13 cellular contexts compared by ENCODE assay signal in genomic region chr4:53861856-53862610, GRCh38.
DNase-seq lines count a peak whose midpoint lies in the region; ATAC-seq and TF ChIP-seq lines count a peak whose summit lies in the region.
"Had no signal": no experiment of that assay in that cellular context is flagged by ENCODE, and none has a peak within 500 bp of the region (broad histone marks: within the 10 kb centered on the region; RNA-seq: fewer than 3 reads in every experiment).

No MANE protein-coding gene starts in this region.

- H3K4me3 ChIP-seq in choroid plexus epithelial cell (ENCODE audit: low read depth, low read length) (no peak overlapping the region), coronary artery (no peak overlapping the region)
- H3K4me3 ChIP-seq: tibial artery had no signal

- no peak for TF ChIP-seq CTCF in choroid plexus epithelial cell (conservative IDR thresholded peaks at IDR 0.05; ENCODE audit: low read depth, low read length)
- no peak for TF ChIP-seq CTCF in coronary artery (IDR thresholded peaks at IDR 0.05)

- H3K27me3 Mint-ChIP-seq in immature natural killer cell (ENCODE audit: low read depth in 3 of 3): peaks cover 0 to 7% (median 2%) of the 10 kb centered on the region in 3 donors

- DNase-seq in DMS53 (lab: John Stamatoyannopoulos, UW): peak; percentile 92
- peak; percentile 89 for DNase-seq in NCI-H146 treated with DMSO at 0.1 percent for 48 hours (lab: John Stamatoyannopoulos, UW; ENCODE audit: unreplicated experiment)
- DNase-seq in choroid plexus epithelial cell (ENCODE audit: low read depth): peak; percentile 98
- DNase-seq in myocyte (ENCODE audit: low read depth): peak; percentile 89
- DNase-seq in immature natural killer cell: no peak
- DNase-seq in NCI-H1436 (lab: John Stamatoyannopoulos, UW): no peak
- DNase-seq in coronary artery (ENCODE audit: low spot score): no peak
- DNase-seq: activated T-cell treated with anti-CD3 and anti-CD28 coated beads, Interleukin-2, amount 50 U/mL, for 1 hour; effector memory CD8-positive, alpha-beta T cell; Kasumi-1; stimulated activated CD4-positive, alpha-beta T cell treated with anti-CD3 and anti-CD28 coated beads, Interleukin-2, amount 100 ng/mL, for 48 hours; tibial artery had no signal

- H3K9me3 Mint-ChIP-seq in immature natural killer cell: peaks cover 0 to 6% (median 0%) of the 10 kb centered on the region in 6 donors
- H3K9me3 Mint-ChIP-seq: effector memory CD8-positive, alpha-beta T cell had no signal

- ATAC-seq in GM19395 (IDR thresholded peaks at IDR 0.05; ENCODE audit: unreplicated experiment): no peak
- ATAC-seq: effector memory CD8-positive, alpha-beta T cell had no signal

- H3K4me1 Mint-ChIP-seq in immature natural killer cell: no peaks in the 10 kb centered on the region

- no peaks in the 10 kb centered on the region for H3K36me3 Mint-ChIP-seq in immature natural killer cell

- no peak overlapping the region for H3K4me3 Mint-ChIP-seq in immature natural killer cell
- H3K4me3 Mint-ChIP-seq: effector memory CD8-positive, alpha-beta T cell had no signal

- no peak overlapping the region for H3K27ac Mint-ChIP-seq in immature natural killer cell
- H3K27ac Mint-ChIP-seq: effector memory CD8-positive, alpha-beta T cell had no signal

- peak overlapping the region in 1 of 2 donors; percentile 3 for H3K27ac ChIP-seq in coronary artery
- H3K27ac ChIP-seq: tibial artery had no signal

Comparison
In these comparisons a context has a peak if more than half of its experiments do, and no peak if none do; other contexts are left out.
1. DNase-seq: peak in DMS53 (single experiment), NCI-H146 treated with DMSO at 0.1 percent for 48 hours (single experiment), choroid plexus epithelial cell (single experiment) and myocyte (single experiment); none in immature natural killer cell (0 of 3), NCI-H1436 (single experiment) and coronary artery (single experiment).